ENCODE assay signal across 8 cellular contexts in genomic region chr20:675453-676314, GRCh38. TPM values are rescaled to one million over a fixed set of nuclear protein-coding genes. Genes with fewer than 3 reads are reported as not detected.
DNase-seq lines count a peak whose midpoint lies in the region; ATAC-seq, FAIRE-seq and TF ChIP-seq lines count a peak whose summit lies in the region.

Gene SCRT2 (minus strand): TSS chr20:675802. CDS start chr20:675601, 201 bp downstream.

- no peak for TF ChIP-seq CTCF in fibroblast of pulmonary artery (IDR thresholded peaks at IDR 0.05; ENCODE audit: low read length, missing control alignments)
- no peak for TF ChIP-seq CTCF in neural cell (IDR thresholded peaks at IDR 0.05; ENCODE audit: poor library complexity, severe bottlenecking)

- H4K20me1 ChIP-seq in neural cell (ENCODE audit: insufficient read depth), result peaks cover 6% of the 10 kb centered on the region

- H3K27ac ChIP-seq in neural cell (ENCODE audit: low read length), result peak within 1 kb of the TSS; percentile 99
- H3K27ac ChIP-seq in stomach smooth muscle (ENCODE audit: low read length), result no peak within 1 kb of the TSS

- FAIRE-seq in GM18507 (lab: Jason Lieb, UNC), result no peak

- peaks cover 14% of the 10 kb centered on the region for H3K4me1 ChIP-seq in stomach smooth muscle (ENCODE audit: control insufficient read depth, insufficient read depth, low read length)

- H2AFZ ChIP-seq in neural cell (ENCODE audit: low read depth, low read length), result peak within 1 kb of the TSS; percentile 11

- no peaks in the 10 kb centered on the region for H3K9me3 Mint-ChIP-seq in activated T-helper 17 cell treated with anti-CD3 and anti-CD28 coated beads, Interleukin-2, amount 50 U/mL, for 72 hours

- H3K4me2 ChIP-seq in neural cell (ENCODE audit: low read length), result peak within 1 kb of the TSS; percentile 96

- no peak within 1 kb of the TSS for H3K27ac Mint-ChIP-seq in activated T-helper 17 cell treated with anti-CD3 and anti-CD28 coated beads, Interleukin-2, amount 50 U/mL, for 72 hours

- H3K27me3 Mint-ChIP-seq in activated T-helper 17 cell treated with anti-CD3 and anti-CD28 coated beads, Interleukin-2, amount 50 U/mL, for 72 hours, result peaks cover 66% of the 10 kb centered on the region

- H3K4me3 Mint-ChIP-seq in activated T-helper 17 cell treated with anti-CD3 and anti-CD28 coated beads, Interleukin-2, amount 50 U/mL, for 72 hours, result no peak within 1 kb of the TSS

- H3K36me3 ChIP-seq in neural cell (ENCODE audit: insufficient read depth, low read length), result no peaks in the 10 kb centered on the region
- H3K36me3 ChIP-seq in stomach smooth muscle (ENCODE audit: control insufficient read depth in 2 of 2, insufficient read depth in 2 of 2, low read length in 2 of 2), result no peaks in the 10 kb centered on the region

- H3K9ac ChIP-seq in neural cell (ENCODE audit: low read length), result peak within 1 kb of the TSS; percentile 99
- no peak within 1 kb of the TSS for H3K9ac ChIP-seq in stomach smooth muscle (ENCODE audit: low read length in 2 of 2)

- no peaks in the 10 kb centered on the region for H3K27me3 ChIP-seq in neural cell (ENCODE audit: insufficient read depth, low read depth, low read length)
- peaks cover 51 to 69% of the 10 kb centered on the region in 2 donors for H3K27me3 ChIP-seq in stomach smooth muscle (ENCODE audit: control insufficient read depth in 1 of 2, insufficient read depth in 2 of 2, low read length in 2 of 2)

- TF ChIP-seq RAD21 in neural cell (conservative IDR thresholded peaks at IDR 0.05), result peak; percentile 34

- DNase-seq in GM18507 (ENCODE audit: extremely low spot score, insufficient read length, low read depth) (peak; percentile 36), NCI-H82 treated with DMSO at 0.1 percent for 48 hours (lab: John Stamatoyannopoulos, UW; ENCODE audit: unreplicated experiment) (peak; percentile 23), fibroblast of pulmonary artery (ENCODE audit: low read depth) (peak; percentile 71)

- peaks cover 11% of the 10 kb centered on the region for H3K4me1 Mint-ChIP-seq in activated T-helper 17 cell treated with anti-CD3 and anti-CD28 coated beads, Interleukin-2, amount 50 U/mL, for 72 hours

- no peaks in the 10 kb centered on the region for H3K9me3 ChIP-seq in neural cell (ENCODE audit: low read length)
- no peaks in the 10 kb centered on the region for H3K9me3 ChIP-seq in stomach smooth muscle (ENCODE audit: control insufficient read depth in 2 of 2, low read length in 2 of 2)

- H3F3A ChIP-seq in neural cell (ENCODE audit: insufficient read depth, low read length, poor library complexity, severe bottlenecking), result no peaks in the 10 kb centered on the region

- TF ChIP-seq EP300 in neural cell (conservative IDR thresholded peaks at IDR 0.05; ENCODE audit: poor library complexity, severe bottlenecking), result peak; percentile 63

- H3K36me3 Mint-ChIP-seq in activated T-helper 17 cell treated with anti-CD3 and anti-CD28 coated beads, Interleukin-2, amount 50 U/mL, for 72 hours (ENCODE audit: low read depth), result no peaks in the 10 kb centered on the region

- H3K79me2 ChIP-seq in neural cell (replicated peaks; ENCODE audit: insufficient read depth, low read length), result peaks cover 66% of the 10 kb centered on the region

- no peak within 1 kb of the TSS for H3K4me3 ChIP-seq in fibroblast of pulmonary artery (replicated peaks; ENCODE audit: low read depth, low read length)
- peak within 1 kb of the TSS; percentile 98 for H3K4me3 ChIP-seq in neural cell (ENCODE audit: low read length)
- peak within 1 kb of the TSS; percentile 52 to 57 for H3K4me3 ChIP-seq in stomach smooth muscle (ENCODE audit: low read length in 2 of 2)

- ATAC-seq in activated T-helper 17 cell treated with anti-CD3 and anti-CD28 coated beads, Interleukin-2, amount 50 U/mL, for 72 hours (replicated peaks), result peak; percentile 76
- ATAC-seq in HG03342 (IDR thresholded peaks at IDR 0.05; ENCODE audit: unreplicated experiment), result no peak
- ATAC-seq in HG02981 (IDR thresholded peaks at IDR 0.05; ENCODE audit: unreplicated experiment), result no peak

- no peaks in the 10 kb centered on the region for H3K9me2 ChIP-seq in neural cell (ENCODE audit: insufficient read depth, low read length)

TF ChIP-seq in neural cell, 6 proteins besides CTCF, POLR2A, EP300 and RAD21:
- TF ChIP-seq TAF1 (IDR thresholded peaks at IDR 0.05; ENCODE audit: low read depth) (peak; percentile 69), MXI1 (conservative IDR thresholded peaks at IDR 0.05; ENCODE audit: poor library complexity, severe bottlenecking) (peak; percentile 70), SMC3 (conservative IDR thresholded peaks at IDR 0.05; ENCODE audit: poor library complexity) (peak; percentile 28), EZH2 (IDR thresholded peaks at IDR 0.05; ENCODE audit: borderline replicate concordance, insufficient read depth, low read length, poor library complexity, severe bottlenecking) (no peak), POLR2AphosphoS5 (IDR thresholded peaks at IDR 0.05) (peak; percentile 77)

RNA-seq across cellular contexts. Expression of gene SCRT2, which starts in this region (rescaled TPM):
- total RNA-seq in activated T-helper 17 cell treated with anti-CD3 and anti-CD28 coated beads, Interleukin-2, amount 50 U/mL, for 72 hours, result not detected
- 2.5 and 3.8 TPM in 2 replicates for polyA plus RNA-seq in neural cell
- 10.0 and 11.2 TPM in 2 replicates for polyA minus RNA-seq in neural cell

Comparison
In these comparisons a context has a peak if more than half of its experiments do, and no peak if none do; other contexts are left out.
1. Peak in ATAC-seq in activated T-helper 17 cell treated with anti-CD3 and anti-CD28 coated beads, Interleukin-2, amount 50 U/mL, for 72 hours; RNA of the gene not detected or under 1 TPM.